ENCODE assay signal across 8 cellular contexts in genomic region chr22:24247564-24248344, GRCh38. TPM values are rescaled to one million over a fixed set of nuclear protein-coding genes. Genes with fewer than 3 reads are reported as not detected.
DNase-seq lines count a peak whose midpoint lies in the region; ATAC-seq and TF ChIP-seq lines count a peak whose summit lies in the region.

No MANE protein-coding gene starts in this region.

- no peaks in the 10 kb centered on the region for H3K9me3 Mint-ChIP-seq in endodermal cell

- TF ChIP-seq CTCF in GM12873 (IDR thresholded peaks at IDR 0.05; ENCODE audit: insufficient read depth, low read depth, low read length, missing control alignments) (peak; percentile 73), endodermal cell (conservative IDR thresholded peaks at IDR 0.05) (peak; percentile 88)

- no peaks in the 10 kb centered on the region for H3K79me1 ChIP-seq in mesendoderm (ENCODE audit: low read length)

- no peak overlapping the region for H4K5ac ChIP-seq in mesendoderm (ENCODE audit: low read length)

- no peak overlapping the region for H2BK5ac ChIP-seq in mesendoderm (ENCODE audit: low read length)

- no peak overlapping the region for H3K23ac ChIP-seq in mesendoderm (ENCODE audit: low read length)

- no peak overlapping the region for H3K27ac Mint-ChIP-seq in endodermal cell

- H3K27ac ChIP-seq in endodermal cell (ENCODE audit: low read depth, low read length) (no peak overlapping the region), mesendoderm (ENCODE audit: low read depth, low read length) (no peak overlapping the region)

- H4K8ac ChIP-seq in mesendoderm (ENCODE audit: low read depth, low read length): no peak overlapping the region

- DNase-seq in ACHN: peak; percentile 58
- DNase-seq in NCI-H446 treated with DMSO at 0.1 percent for 48 hours (lab: John Stamatoyannopoulos, UW): peak; percentile 18
- DNase-seq in activated CD4-positive, alpha-beta T cell treated with anti-CD3 and anti-CD28 coated beads, Interleukin-2, amount 50 U/mL, for 24 hours (ENCODE audit: low read depth in 1 of 2, low spot score in 1 of 2): peak; percentile 16 to 17
- DNase-seq in endodermal cell: peak; percentile 96
- DNase-seq in mesendoderm: peak; percentile 86
- DNase-seq in stimulated activated CD8-positive, alpha-beta memory T cell treated with anti-CD3 and anti-CD28 coated beads, Interleukin-7, amount 100 ng/mL, for 24 hours (ENCODE audit: low read depth): peak; percentile 18

- no peak overlapping the region for H2AK5ac ChIP-seq in mesendoderm (ENCODE audit: low read length)

- no peak overlapping the region for H3K4me3 ChIP-seq in endodermal cell (ENCODE audit: low read length)
- H3K4me3 ChIP-seq in mesendoderm (ENCODE audit: low read length): no peak overlapping the region

- H3K79me2 ChIP-seq in mesendoderm (ENCODE audit: control insufficient read depth, insufficient read depth, low read length): no peaks in the 10 kb centered on the region

- no peak overlapping the region for H2BK120ac ChIP-seq in mesendoderm (ENCODE audit: low read depth, low read length)

- H3K4me1 ChIP-seq in endodermal cell (ENCODE audit: control insufficient read depth, insufficient read depth, low read length) (no peaks in the 10 kb centered on the region), mesendoderm (ENCODE audit: control insufficient read depth, low read depth, low read length) (no peaks in the 10 kb centered on the region)

- H3K18ac ChIP-seq in mesendoderm (ENCODE audit: low read length): no peak overlapping the region

- H3K4ac ChIP-seq in mesendoderm (ENCODE audit: low read depth, low read length): no peak overlapping the region

- peak overlapping the region; percentile 38 for H3K56ac ChIP-seq in mesendoderm (ENCODE audit: low read length)

- H3K27me3 ChIP-seq in endodermal cell (ENCODE audit: control insufficient read depth, insufficient read depth, low read length, poor library complexity, severe bottlenecking): no peaks in the 10 kb centered on the region
- H3K27me3 ChIP-seq in mesendoderm (ENCODE audit: insufficient read depth, low read length, poor library complexity): no peaks in the 10 kb centered on the region

- H3K9ac ChIP-seq in endodermal cell (ENCODE audit: extremely low read depth, low read length, poor library complexity, severe bottlenecking) (no peak overlapping the region), mesendoderm (ENCODE audit: low read length) (no peak overlapping the region)

- peaks cover 5% of the 10 kb centered on the region for H3K4me1 Mint-ChIP-seq in endodermal cell

- H3K4me3 Mint-ChIP-seq in endodermal cell: no peak overlapping the region

- H3K36me3 ChIP-seq in endodermal cell (ENCODE audit: control insufficient read depth, insufficient read depth, low read length) (no peaks in the 10 kb centered on the region), mesendoderm (ENCODE audit: control insufficient read depth, insufficient read depth, low read length) (no peaks in the 10 kb centered on the region)

- no peaks in the 10 kb centered on the region for H3K27me3 Mint-ChIP-seq in endodermal cell (ENCODE audit: insufficient read depth)

- no peak overlapping the region for H2BK15ac ChIP-seq in mesendoderm (replicated peaks; ENCODE audit: low read depth)

- H3K9me3 ChIP-seq in endodermal cell (ENCODE audit: control insufficient read depth, low read length): no peaks in the 10 kb centered on the region

- in situ Hi-C loops in ACHN (cut with HindIII; ENCODE audit: low pct_ligation_motif_present, low pct_unique_long_range_greater_than_20kb, low sequenced_read_pairs): no loop called here

- 61 to 74% methylated on average over 6 to 23 of the region's 23 CpGs for WGBS in endodermal cell (ENCODE audit: insufficient coverage in 1 of 2, insufficient read length in 1 of 2), 2 experiments
- WGBS in mesendoderm (ENCODE audit: extremely low coverage, insufficient coverage, low lambda C conversion rate): no CpG with 5 or more reads among the region's 23 CpGs

- no peak for ATAC-seq in HG03469 (IDR thresholded peaks at IDR 0.05; ENCODE audit: unreplicated experiment)

- H3K4me2 ChIP-seq in mesendoderm (ENCODE audit: low read length): no peak overlapping the region

- H3K36me3 Mint-ChIP-seq in endodermal cell (ENCODE audit: low read depth): no peaks in the 10 kb centered on the region

RNA-seq across cellular contexts. Expression of gene GGT5, which starts 2.9 kb away (rescaled TPM):
- total RNA-seq in endodermal cell: under 1 TPM in 1 of 2 donors, not detected in 1; 0.29 TPM
- polyA plus RNA-seq in endodermal cell (2013, experiment 1 of 2): 0.61 TPM
- 0.79 TPM for polyA plus RNA-seq in endodermal cell (2013, experiment 2 of 2)
- 0.11 TPM for polyA plus RNA-seq in mesendoderm (2013, experiment 1 of 2)
- polyA plus RNA-seq in mesendoderm (2013, experiment 2 of 2): not detected

RNA-seq across cellular contexts. Expression of gene SPECC1L, which starts 22.9 kb away (rescaled TPM):
- total RNA-seq in endodermal cell: 10 to 100 TPM; 61.9 to 69.1 TPM
- polyA plus RNA-seq in endodermal cell (2013, experiment 1 of 2): 37.2 TPM
- polyA plus RNA-seq in endodermal cell (2013, experiment 2 of 2): 37.3 TPM
- 26.3 TPM for polyA plus RNA-seq in mesendoderm (2013, experiment 1 of 2)
- 26.9 TPM for polyA plus RNA-seq in mesendoderm (2013, experiment 2 of 2)

Comparison
In these comparisons a context has a peak if more than half of its experiments do, and no peak if none do; other contexts are left out.
1. DNase-seq: peak in every context shown above with its lines; median percentile 96 in endodermal cell; 86 in mesendoderm; 58 in ACHN; 18 in NCI-H446 treated with DMSO at 0.1 percent for 48 hours; 18 in stimulated activated CD8-positive, alpha-beta memory T cell treated with anti-CD3 and anti-CD28 coated beads, Interleukin-7, amount 100 ng/mL, for 24 hours; 16 in activated CD4-positive, alpha-beta T cell treated with anti-CD3 and anti-CD28 coated beads, Interleukin-2, amount 50 U/mL, for 24 hours.